ENCODE assay signal across 14 cellular contexts in the genomic region with DNA sequence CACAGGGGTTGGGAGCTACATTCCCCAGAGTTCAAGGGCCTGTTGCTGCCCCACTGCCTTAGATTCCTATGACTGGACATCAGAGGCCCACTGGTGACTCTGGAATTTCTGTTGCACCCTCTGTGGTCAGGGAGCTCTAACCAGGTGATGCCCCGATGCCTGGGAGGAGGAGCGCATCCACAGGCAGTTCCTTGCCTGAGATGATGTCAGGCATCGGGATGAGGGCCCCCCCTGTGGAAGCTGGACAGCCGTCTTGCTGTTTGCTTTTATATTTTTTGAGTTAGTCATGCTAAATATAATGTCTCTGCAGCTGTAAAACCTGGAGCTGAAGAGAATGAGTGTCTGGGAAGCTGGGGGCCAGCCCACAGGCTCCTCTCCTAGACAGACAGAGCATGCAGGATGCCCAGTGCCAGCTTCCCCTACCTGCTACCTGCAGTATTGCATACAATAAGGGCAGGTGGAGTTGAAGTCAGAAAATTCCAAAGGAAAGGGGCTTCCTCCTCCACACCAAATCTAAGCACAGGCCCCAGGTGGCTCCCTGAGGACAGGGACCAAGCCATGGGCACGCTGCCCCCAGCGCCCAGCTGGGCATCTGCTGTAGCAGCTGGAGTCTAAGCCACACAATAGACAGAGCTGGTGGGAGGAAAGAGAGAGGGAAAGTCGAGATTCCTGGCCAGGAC. TPM values are rescaled to one million over a fixed set of nuclear protein-coding genes. Genes with fewer than 3 reads are reported as not detected.
A peak's percentile ranks its signal among the peaks of the same experiment; 100 is the strongest.
DNase-seq lines count a peak whose midpoint lies in the region; FAIRE-seq and TF ChIP-seq lines count a peak whose summit lies in the region.
"Had no signal": no experiment of that assay in that cellular context is flagged by ENCODE, and none has a peak within 500 bp of the region (broad histone marks: within the 10 kb centered on the region; RNA-seq: fewer than 3 reads in every experiment).

No MANE protein-coding gene starts in this region.

- H3K36me3 ChIP-seq in esophagus muscularis mucosa: peaks cover 0 to 5% (median 0%) of the 10 kb centered on the region in 4 donors
- H3K36me3 ChIP-seq in trophoblast cell (ENCODE audit: control insufficient read depth in 1 of 2, insufficient read depth in 2 of 2, low read length in 2 of 2): peaks cover 27 to 30% of the 10 kb centered on the region in 2 experiments
- H3K36me3 ChIP-seq in ovary: no peaks in the 10 kb centered on the region
- no peaks in the 10 kb centered on the region for H3K36me3 ChIP-seq in small intestine (ENCODE audit: control insufficient read depth in 2 of 2, insufficient read depth in 2 of 2, low read length in 2 of 2)
- H3K36me3 ChIP-seq in effector memory CD4-positive, alpha-beta T cell (ENCODE audit: control insufficient read depth, insufficient read depth, low read length): no peaks in the 10 kb centered on the region

- no peak overlapping the region for H3K4me3 ChIP-seq in esophagus muscularis mucosa
- H3K4me3 ChIP-seq in trophoblast cell (ENCODE audit: low read depth, low read length): no peak overlapping the region
- no peak overlapping the region for H3K4me3 ChIP-seq in ovary
- no peak overlapping the region for H3K4me3 ChIP-seq in small intestine (ENCODE audit: low read depth in 1 of 2, low read length in 2 of 2)
- H3K4me3 ChIP-seq in effector memory CD4-positive, alpha-beta T cell (ENCODE audit: insufficient read depth, low read depth, low read length, poor library complexity, severe bottlenecking): no peak overlapping the region
- H3K4me3 ChIP-seq: K562 had no signal

- no peak overlapping the region for H3K4me2 ChIP-seq in trophoblast cell (ENCODE audit: low read length)

- no peak overlapping the region for H3K9ac ChIP-seq in trophoblast cell (ENCODE audit: low read length)

- no peak overlapping the region for H3K14ac ChIP-seq in trophoblast cell (ENCODE audit: low read length)

- no peak overlapping the region for H3K4ac ChIP-seq in trophoblast cell (ENCODE audit: low read depth, low read length)

- peaks cover 6% of the 10 kb centered on the region for H3K79me1 ChIP-seq in trophoblast cell (ENCODE audit: low read length)

- H3K4me1 ChIP-seq in esophagus muscularis mucosa (peaks cover 86 to 100% (median 97%) of the 10 kb centered on the region in 4 donors), trophoblast cell (ENCODE audit: control insufficient read depth in 1 of 2, insufficient read depth in 2 of 2, low read length in 2 of 2) (peaks cover 16 to 46% of the 10 kb centered on the region in 2 experiments), ovary (ENCODE audit: insufficient read depth) (peaks cover 12% of the 10 kb centered on the region), small intestine (ENCODE audit: control insufficient read depth in 2 of 2, insufficient read depth in 1 of 2, low read depth in 1 of 2, low read length in 1 of 2) (peaks cover 0 to 7% of the 10 kb centered on the region in 2 donors)
- H3K4me1 ChIP-seq in effector memory CD4-positive, alpha-beta T cell (ENCODE audit: control insufficient read depth, insufficient read depth, low read length, poor library complexity, severe bottlenecking): no peaks in the 10 kb centered on the region

- no peak overlapping the region for H2AK5ac ChIP-seq in trophoblast cell (ENCODE audit: low read length)

- DNase-seq in EL (peak; percentile 97), RPMI7951 (ENCODE audit: low read depth) (peak; percentile 71), esophagus muscularis mucosa (ENCODE audit: extremely low spot score) (no peak), trophoblast cell (peak; percentile 54 to 74), ovary (no peak), small intestine (no peak), NK-92 (lab: John Stamatoyannopoulos, UW; ENCODE audit: unreplicated experiment) (no peak)
- no peak for DNase-seq in effector memory CD4-positive, alpha-beta T cell
- DNase-seq: activated CD4-positive, alpha-beta T cell treated with anti-CD3 and anti-CD28 coated beads for 1 hour; activated effector memory CD4-positive, alpha-beta T cell treated with anti-CD3 and anti-CD28 coated beads, Interleukin-2, amount 50 U/mL, for 16 hours; kidney; RPMI8226 had no signal

- no peak overlapping the region for H2AFZ ChIP-seq in trophoblast cell (ENCODE audit: insufficient read depth, low read length, poor library complexity)

- TF ChIP-seq CTCF in esophagus muscularis mucosa (IDR thresholded peaks at IDR 0.05) (peak in 1 of 3 experiments; percentile 10), ovary (IDR thresholded peaks at IDR 0.05) (no peak)

- H3K27ac ChIP-seq in esophagus muscularis mucosa (replicated peaks in 1 of 4): peak overlapping the region; percentile 79 to 98 (median 92)
- H3K27ac ChIP-seq in trophoblast cell (ENCODE audit: low read depth, low read length): no peak overlapping the region
- H3K27ac ChIP-seq in ovary: no peak overlapping the region
- H3K27ac ChIP-seq in small intestine (ENCODE audit: low read depth in 1 of 2, low read length in 1 of 2): no peak overlapping the region
- H3K27ac ChIP-seq in effector memory CD4-positive, alpha-beta T cell (ENCODE audit: insufficient read depth, low read length, poor library complexity, severe bottlenecking): no peak overlapping the region

- no peak for FAIRE-seq in small intestine (lab: Jason Lieb, UNC)
- FAIRE-seq: GM12891, K562, kidney had no signal

- WGBS in esophagus muscularis mucosa: 61% methylated on average over 7 of the region's 7 CpGs
- no CpG with 5 or more reads among the region's 7 CpGs for WGBS in trophoblast cell (ENCODE audit: extremely low coverage, insufficient coverage, insufficient read length)
- 64 to 71% (median 67%) methylated on average over 7 of the region's 7 CpGs for WGBS in ovary, 3 donors
- WGBS in small intestine, 3 donors: 76 to 81% (median 78%) methylated on average over 7 of the region's 7 CpGs

- no peak overlapping the region for H4K12ac ChIP-seq in trophoblast cell (ENCODE audit: low read depth, low read length)

- TF ChIP-seq EP300 in esophagus muscularis mucosa (IDR thresholded peaks at IDR 0.05): no peak
- TF ChIP-seq EP300 in ovary (IDR thresholded peaks at IDR 0.05): no peak

- no peak overlapping the region for H4K8ac ChIP-seq in trophoblast cell (ENCODE audit: low read depth, low read length)

- no peak overlapping the region for H4K91ac ChIP-seq in trophoblast cell (ENCODE audit: low read depth, low read length)

- intact Hi-C loops in esophagus muscularis mucosa (cut with DNase I): no loop called here
- intact Hi-C loops in ovary (cut with DNase I): no loop called here

- no peak overlapping the region for H2BK12ac ChIP-seq in trophoblast cell (ENCODE audit: low read length)

- H3K27me3 ChIP-seq in esophagus muscularis mucosa (no peaks in the 10 kb centered on the region), trophoblast cell (ENCODE audit: insufficient read depth, low read length) (no peaks in the 10 kb centered on the region), ovary (no peaks in the 10 kb centered on the region), small intestine (ENCODE audit: control insufficient read depth in 2 of 2, insufficient read depth in 2 of 2, low read length in 2 of 2) (no peaks in the 10 kb centered on the region)
- no peaks in the 10 kb centered on the region for H3K27me3 ChIP-seq in effector memory CD4-positive, alpha-beta T cell (replicated peaks; ENCODE audit: control insufficient read depth, insufficient read depth, low read length, poor library complexity, severe bottlenecking)

- H2BK120ac ChIP-seq in trophoblast cell (ENCODE audit: insufficient read depth, low read length, poor library complexity): no peak overlapping the region

- H3K18ac ChIP-seq in trophoblast cell (ENCODE audit: low read length): peak overlapping the region; percentile 11

- H3K23ac ChIP-seq in trophoblast cell (ENCODE audit: low read length): no peak overlapping the region

- TF ChIP-seq POLR2A in esophagus muscularis mucosa (IDR thresholded peaks at IDR 0.05; ENCODE audit: low read depth) (no peak), ovary (IDR thresholded peaks at IDR 0.05) (no peak)

- no peak overlapping the region for H2BK5ac ChIP-seq in trophoblast cell (ENCODE audit: low read depth, low read length, poor library complexity)

- H3K9me3 ChIP-seq in esophagus muscularis mucosa (no peaks in the 10 kb centered on the region), trophoblast cell (ENCODE audit: insufficient read depth, low read depth, low read length) (peaks cover 3% of the 10 kb centered on the region), ovary (no peaks in the 10 kb centered on the region), small intestine (ENCODE audit: control insufficient read depth, low read depth) (no peaks in the 10 kb centered on the region)
- no peaks in the 10 kb centered on the region for H3K9me3 ChIP-seq in effector memory CD4-positive, alpha-beta T cell (ENCODE audit: control insufficient read depth, low read length)

- peaks cover 7% of the 10 kb centered on the region for H3K79me2 ChIP-seq in trophoblast cell (ENCODE audit: control insufficient read depth, insufficient read depth, low read length, poor library complexity)

RNA-seq across cellular contexts. Expression of a gene that starts 16.2 kb away (rescaled TPM):
- 181 and 212 TPM in 2 replicates for total RNA-seq in RPMI7951 (2014; rRNA removed; shearing (Covaris generic))
- total RNA-seq in esophagus muscularis mucosa (100 to 1,000 TPM; 419 to 931 (median 555) TPM), ovary (100 to 1,000 TPM in 5 of 7 donors, 10 to 100 TPM in 2; 59.5 to 171 (median 120) TPM)
- 769 and 825 TPM in 2 replicates for polyA plus RNA-seq in trophoblast cell (2013)
- polyA plus RNA-seq in ovary (100 to 1,000 TPM; 136 to 164 TPM), small intestine (10 to 100 TPM; 42.3 to 76.7 (median 52.4) TPM)

RNA-seq across cellular contexts. Expression of a gene that starts 16.4 kb away (rescaled TPM):
- total RNA-seq in RPMI7951 (2014; rRNA removed; shearing (Covaris generic)): 207 and 209 TPM in 2 replicates
- 100 to 1,000 TPM; 328 to 578 (median 405) TPM for total RNA-seq in esophagus muscularis mucosa
- 445 and 497 TPM in 2 replicates for polyA plus RNA-seq in trophoblast cell (2013)
- total RNA-seq in ovary: 100 to 1,000 TPM in 3 of 7 donors, 10 to 100 TPM in 4; 42.3 to 106 (median 73.2) TPM
- polyA plus RNA-seq in ovary: 100 to 1,000 TPM in 1 of 2 donors, 10 to 100 TPM in 1; 87.5 to 421 TPM
- polyA plus RNA-seq in small intestine: 10 to 100 TPM in 1 of 3 donors, 1 to 10 TPM in 2; 3.1 to 58.5 (median 5.9) TPM
- polyA plus RNA-seq: K562 had no signal

Comparison
In these comparisons a context has a peak if more than half of its experiments do, and no peak if none do; other contexts are left out.
1. DNase-seq: peak in EL (single experiment), RPMI7951 (single experiment) and trophoblast cell (2 of 2); none in esophagus muscularis mucosa (single experiment), ovary (0 of 5), small intestine (single experiment), NK-92 (single experiment) and effector memory CD4-positive, alpha-beta T cell (0 of 3).
2. H3K27ac ChIP-seq: peak in esophagus muscularis mucosa (4 of 4); none in trophoblast cell (single experiment), ovary (0 of 2), small intestine (0 of 2) and effector memory CD4-positive, alpha-beta T cell (single experiment).